ENCODE assay signal across 1 cellular context in genomic region chr2:86631846-86632485, GRCh38.
A peak's percentile ranks its signal among the peaks of the same experiment; 100 is the strongest.
TF ChIP-seq lines count a peak whose summit lies in the region.

No MANE protein-coding gene starts in this region.

TF ChIP-seq in HepG2, 621 proteins besides CTCF, POLR2A, EP300 and RAD21 (continued from another document):
- TF ChIP-seq ZNF646 (CRISPR knock-in tag; IDR thresholded peaks at IDR 0.05) (0 out of 2 replicates have a peak, but pooled peaks have one; percentile 10), MTA3 (CRISPR knock-in tag; IDR thresholded peaks at IDR 0.05) (no peak), SOX13 (IDR thresholded peaks at IDR 0.05) (no peak), SOX13 (CRISPR knock-in tag; conservative IDR thresholded peaks at IDR 0.05 in 1 of 2, IDR thresholded peaks at IDR 0.05 in 1 of 2) (0 out of 4 replicates have a peak, but pooled peaks of 1 of the 2 experiments have one; percentile 6), NR2F6 (IDR thresholded peaks at IDR 0.05) (no peak), NR2F6 (CRISPR knock-in tag; IDR thresholded peaks at IDR 0.05) (0 out of 2 replicates have a peak, but pooled peaks have one; percentile 17), ZBTB34 (CRISPR knock-in tag; IDR thresholded peaks at IDR 0.05) (no peak), ZNF670 (CRISPR knock-in tag; IDR thresholded peaks at IDR 0.05; ENCODE audit: borderline replicate concordance) (no peak), MYPOP (CRISPR knock-in tag; IDR thresholded peaks at IDR 0.05) (no peak), ZBTB7B (CRISPR knock-in tag; IDR thresholded peaks at IDR 0.05) (0 out of 2 replicates have a peak, but pooled peaks have one; percentile 55), SAP130 (CRISPR knock-in tag; IDR thresholded peaks at IDR 0.05; ENCODE audit: low read depth) (peak; percentile 44; the same call in 1 of the 2 replicates), ZNF629 (CRISPR knock-in tag; conservative IDR thresholded peaks at IDR 0.05) (no peak), HDAC2 (CRISPR knock-in tag; IDR thresholded peaks at IDR 0.05) (peak; percentile 42; the same call in 1 of the 2 replicates), MIER2 (CRISPR knock-in tag; IDR thresholded peaks at IDR 0.05) (no peak), PAX8 (CRISPR knock-in tag; IDR thresholded peaks at IDR 0.05; ENCODE audit: borderline replicate concordance) (no peak), GPBP1L1 (CRISPR knock-in tag; IDR thresholded peaks at IDR 0.05) (no peak), ZNF335 (CRISPR knock-in tag; IDR thresholded peaks at IDR 0.05) (no peak), ZNF597 (CRISPR knock-in tag; IDR thresholded peaks at IDR 0.05) (no peak), NRL (CRISPR knock-in tag; IDR thresholded peaks at IDR 0.05; ENCODE audit: borderline replicate concordance) (no peak), ZSCAN25 (CRISPR knock-in tag; IDR thresholded peaks at IDR 0.05) (no peak), ZFY (CRISPR knock-in tag; IDR thresholded peaks at IDR 0.05) (peak; percentile 22; the same call in 1 of the 2 replicates), ZNF281 (CRISPR knock-in tag; IDR thresholded peaks at IDR 0.05; ENCODE audit: borderline replicate concordance) (no peak), FOXM1 (CRISPR knock-in tag; IDR thresholded peaks at IDR 0.05) (no peak), ZNF691 (CRISPR knock-in tag; IDR thresholded peaks at IDR 0.05; ENCODE audit: borderline replicate concordance, low read depth) (no peak; the same call in 1 of the 2 replicates), ZNF772 (CRISPR knock-in tag; IDR thresholded peaks at IDR 0.05) (no peak), ZNF33B (CRISPR knock-in tag; IDR thresholded peaks at IDR 0.05) (peak; percentile 18; the same call in 1 of the 2 replicates), ZNF644 (CRISPR knock-in tag; IDR thresholded peaks at IDR 0.05; ENCODE audit: low read depth) (peak; percentile 76), KDM3A (CRISPR knock-in tag; IDR thresholded peaks at IDR 0.05; ENCODE audit: low read depth) (no peak), HNRNPLL (IDR thresholded peaks at IDR 0.05; ENCODE audit: low read depth, low read length, poor library complexity, severe bottlenecking) (no peak), NR2F1 (CRISPR knock-in tag; IDR thresholded peaks at IDR 0.05) (no peak), YEATS2 (CRISPR knock-in tag; IDR thresholded peaks at IDR 0.05; ENCODE audit: borderline replicate concordance) (0 out of 2 replicates have a peak, but pooled peaks have one; percentile 33), HMGA1 (CRISPR knock-in tag; conservative IDR thresholded peaks at IDR 0.05) (no peak), PHF21A (CRISPR knock-in tag; IDR thresholded peaks at IDR 0.05) (peak; percentile 36; the same call in 1 of the 2 replicates), ZNF451 (CRISPR knock-in tag; IDR thresholded peaks at IDR 0.05) (no peak), KMT2A (CRISPR knock-in tag; IDR thresholded peaks at IDR 0.05) (no peak; the same call in 1 of the 2 replicates), REST (IDR thresholded peaks at IDR 0.05; ENCODE audit: borderline replicate concordance in 1 of 2, low read depth in 1 of 2, low read length in 2 of 2) (no peak), PLSCR1 (CRISPR knock-in tag; IDR thresholded peaks at IDR 0.05; ENCODE audit: borderline replicate concordance) (no peak), JUN (CRISPR knock-in tag; IDR thresholded peaks at IDR 0.05) (no peak), CENPT (CRISPR knock-in tag; IDR thresholded peaks at IDR 0.05; ENCODE audit: low read depth) (no peak), DNMT3B (CRISPR knock-in tag; conservative IDR thresholded peaks at IDR 0.05) (no peak), ZNF605 (CRISPR knock-in tag; IDR thresholded peaks at IDR 0.05) (no peak), RARA (CRISPR knock-in tag; IDR thresholded peaks at IDR 0.05) (peak; percentile 29), THYN1 (CRISPR knock-in tag; IDR thresholded peaks at IDR 0.05; ENCODE audit: borderline replicate concordance, low read depth) (no peak), ZEB1 (IDR thresholded peaks at IDR 0.05; ENCODE audit: insufficient replicate concordance, low read depth) (no peak)
TF ChIP-seq in HepG2: peak in this region for 34.
